ENCODE assay signal across 19 cellular contexts in genomic region chr6:80439721-80440488, GRCh38.
DNase-seq lines count a peak whose midpoint lies in the region; ATAC-seq, FAIRE-seq and TF ChIP-seq lines count a peak whose summit lies in the region.
"Had no signal": no experiment of that assay in that cellular context is flagged by ENCODE, and none has a peak within 500 bp of the region (broad histone marks: within the 10 kb centered on the region; RNA-seq: fewer than 3 reads in every experiment).

No MANE protein-coding gene starts in this region.

- H3K4me1 Mint-ChIP-seq in neural progenitor cell: peaks cover 14% of the 10 kb centered on the region
- H3K4me1 Mint-ChIP-seq in natural killer cell treated with Interleukin-12 subunit alpha and Interleukin-12 subunit beta and Interleukin-15 and Interleukin-18, amount 100 ng/mL, for 72 hours (ENCODE audit: low read depth in 2 of 2): no peaks in the 10 kb centered on the region
- H3K4me1 Mint-ChIP-seq: memory B cell; nephron progenitor cell; stimulated activated memory B cell treated with anti-CD40 and anti-IgM and Interleukin-4, amounts not matched to agents 10 μg/mL and 1 μg/mL and 100 μg/mL, for 72 hours had no signal

- H3K36me3 Mint-ChIP-seq in neural progenitor cell: peaks cover 2% of the 10 kb centered on the region
- H3K36me3 Mint-ChIP-seq in natural killer cell treated with Interleukin-12 subunit alpha and Interleukin-12 subunit beta and Interleukin-15 and Interleukin-18, amount 100 ng/mL, for 72 hours: no peaks in the 10 kb centered on the region
- H3K36me3 Mint-ChIP-seq: memory B cell; stimulated activated memory B cell treated with anti-CD40 and anti-IgM and Interleukin-4, amounts not matched to agents 10 μg/mL and 1 μg/mL and 100 μg/mL, for 72 hours had no signal

- no peak overlapping the region for H3K4me3 Mint-ChIP-seq in neural progenitor cell
- no peak overlapping the region for H3K4me3 Mint-ChIP-seq in natural killer cell treated with Interleukin-12 subunit alpha and Interleukin-12 subunit beta and Interleukin-15 and Interleukin-18, amount 100 ng/mL, for 72 hours
- H3K4me3 Mint-ChIP-seq: CD4-positive, alpha-beta T cell; memory B cell; nephron progenitor cell; stimulated activated memory B cell treated with anti-CD40 and anti-IgM and Interleukin-4, amounts not matched to agents 10 μg/mL and 1 μg/mL and 100 μg/mL, for 72 hours had no signal

- TF ChIP-seq CTCF in neural progenitor cell (IDR thresholded peaks at IDR 0.05): no peak

- H3K36me3 ChIP-seq in endocrine pancreas (ENCODE audit: control insufficient read depth, insufficient read depth, low read length): no peaks in the 10 kb centered on the region
- H3K36me3 ChIP-seq in neural progenitor cell: no peaks in the 10 kb centered on the region
- H3K36me3 ChIP-seq in H7 (replicated peaks; ENCODE audit: control insufficient read depth, insufficient read depth, low read length): no peaks in the 10 kb centered on the region

- H3K27me3 Mint-ChIP-seq in neural progenitor cell (ENCODE audit: insufficient read depth, low read depth): no peaks in the 10 kb centered on the region
- H3K27me3 Mint-ChIP-seq in natural killer cell treated with Interleukin-12 subunit alpha and Interleukin-12 subunit beta and Interleukin-15 and Interleukin-18, amount 100 ng/mL, for 72 hours: no peaks in the 10 kb centered on the region
- H3K27me3 Mint-ChIP-seq: CD4-positive, alpha-beta T cell; memory B cell; stimulated activated memory B cell treated with anti-CD40 and anti-IgM and Interleukin-4, amounts not matched to agents 10 μg/mL and 1 μg/mL and 100 μg/mL, for 72 hours had no signal

- peak overlapping the region; percentile 43 for H3K27ac ChIP-seq in neural progenitor cell
- H3K27ac ChIP-seq: psoas muscle had no signal

- peak overlapping the region; percentile 47 for H3K4me2 ChIP-seq in neural progenitor cell

- H3K4me1 ChIP-seq in endocrine pancreas (ENCODE audit: control insufficient read depth, insufficient read depth, low read length): peaks cover 3% of the 10 kb centered on the region
- H3K4me1 ChIP-seq in neural progenitor cell: peaks cover 44% of the 10 kb centered on the region
- H3K4me1 ChIP-seq: psoas muscle had no signal

- peaks cover 3% of the 10 kb centered on the region for H3F3A ChIP-seq in neural progenitor cell (ENCODE audit: low read depth)

- H3K9me3 ChIP-seq in endocrine pancreas (ENCODE audit: control insufficient read depth, low read length) (no peaks in the 10 kb centered on the region), neural progenitor cell (ENCODE audit: low read depth) (no peaks in the 10 kb centered on the region)
- H3K9me3 ChIP-seq: psoas muscle had no signal

- peaks cover 2% of the 10 kb centered on the region for H3K9me3 Mint-ChIP-seq in neural progenitor cell
- peaks cover 3% of the 10 kb centered on the region for H3K9me3 Mint-ChIP-seq in natural killer cell treated with Interleukin-12 subunit alpha and Interleukin-12 subunit beta and Interleukin-15 and Interleukin-18, amount 100 ng/mL, for 72 hours
- H3K9me3 Mint-ChIP-seq: CD4-positive, alpha-beta T cell; memory B cell; nephron progenitor cell; stimulated activated memory B cell treated with anti-CD40 and anti-IgM and Interleukin-4, amounts not matched to agents 10 μg/mL and 1 μg/mL and 100 μg/mL, for 72 hours had no signal

- H3K4me3 ChIP-seq in endocrine pancreas (ENCODE audit: control insufficient read depth, insufficient read depth, low read length): peak overlapping the region; percentile 34
- no peak overlapping the region for H3K4me3 ChIP-seq in neural progenitor cell
- no peak overlapping the region for H3K4me3 ChIP-seq in H7 (ENCODE audit: insufficient read depth, low read depth, low read length)
- H3K4me3 ChIP-seq: psoas muscle had no signal

- no peak overlapping the region for H3K27ac Mint-ChIP-seq in neural progenitor cell
- no peak overlapping the region for H3K27ac Mint-ChIP-seq in natural killer cell treated with Interleukin-12 subunit alpha and Interleukin-12 subunit beta and Interleukin-15 and Interleukin-18, amount 100 ng/mL, for 72 hours
- H3K27ac Mint-ChIP-seq: CD4-positive, alpha-beta T cell; memory B cell; nephron progenitor cell; stimulated activated memory B cell treated with anti-CD40 and anti-IgM and Interleukin-4, amounts not matched to agents 10 μg/mL and 1 μg/mL and 100 μg/mL, for 72 hours had no signal

- H3K9ac ChIP-seq in endocrine pancreas (ENCODE audit: control insufficient read depth, insufficient read depth, low read length): no peak overlapping the region
- H3K9ac ChIP-seq in neural progenitor cell: no peak overlapping the region

- H3K27me3 ChIP-seq in endocrine pancreas (ENCODE audit: control insufficient read depth, insufficient read depth, low read length) (no peaks in the 10 kb centered on the region), neural progenitor cell (no peaks in the 10 kb centered on the region), H7 (ENCODE audit: control insufficient read depth, insufficient read depth, low read length) (no peaks in the 10 kb centered on the region)

- peak; percentile 30 for DNase-seq in DMS 273 treated with DMSO at 0.1 percent for 48 hours (lab: John Stamatoyannopoulos, UW)
- peak; percentile 84 for DNase-seq in NCI-H69 (lab: John Stamatoyannopoulos, UW)
- no peak for DNase-seq in neural progenitor cell (ENCODE audit: low spot score)
- DNase-seq in natural killer cell treated with Interleukin-12 subunit alpha and Interleukin-12 subunit beta and Interleukin-15 and Interleukin-18, amount 100 ng/mL, for 72 hours (ENCODE audit: low spot score): no peak
- no peak for DNase-seq in urothelium cell line (ENCODE audit: low spot score)
- DNase-seq in H7: no peak
- DNase-seq: activated CD4-positive, alpha-beta T cell treated with anti-CD3 and anti-CD28 coated beads for 4 hours; activated effector memory CD4-positive, alpha-beta T cell treated with anti-CD3 and anti-CD28 coated beads, Interleukin-2, amount 50 U/mL, for 16 hours; CD4-positive, alpha-beta T cell; DND-41; effector CD4-positive, alpha-beta T cell; NCI-H187; nephron progenitor cell; psoas muscle had no signal

- H2AFZ ChIP-seq in neural progenitor cell (replicated peaks): no peak overlapping the region

- ATAC-seq in GM19463 (IDR thresholded peaks at IDR 0.05; ENCODE audit: unreplicated experiment): no peak
- ATAC-seq in natural killer cell treated with Interleukin-12 subunit alpha and Interleukin-12 subunit beta and Interleukin-15 and Interleukin-18, amount 100 ng/mL, for 72 hours: no peak
- ATAC-seq: Panc1; psoas muscle; stimulated activated memory B cell treated with anti-CD40 and anti-IgM and Interleukin-4, amounts not matched to agents 10 μg/mL and 1 μg/mL and 100 μg/mL, for 72 hours had no signal

- FAIRE-seq in urothelium cell line (lab: Jason Lieb, UNC): no peak

- H3K79me2 ChIP-seq in neural progenitor cell (ENCODE audit: low read depth): no peaks in the 10 kb centered on the region

- H4K20me1 ChIP-seq in neural progenitor cell (ENCODE audit: low read depth): no peaks in the 10 kb centered on the region

Comparison
In these comparisons a context has a peak if more than half of its experiments do, and no peak if none do; other contexts are left out.
1. DNase-seq: peak in DMS 273 treated with DMSO at 0.1 percent for 48 hours (single experiment) and NCI-H69 (single experiment); none in neural progenitor cell (single experiment), natural killer cell treated with Interleukin-12 subunit alpha and Interleukin-12 subunit beta and Interleukin-15 and Interleukin-18, amount 100 ng/mL, for 72 hours (single experiment), urothelium cell line (single experiment) and H7 (single experiment).